ENCODE assay signal across 31 cellular contexts in genomic region chr3:195835791-195836190, GRCh38. TPM values are rescaled to one million over a fixed set of nuclear protein-coding genes. Genes with fewer than 3 reads are reported as not detected.
"Had no signal": no experiment of that assay in that cellular context is flagged by ENCODE, and none has a peak within 500 bp of the region (broad histone marks: within the 10 kb centered on the region; RNA-seq: fewer than 3 reads in every experiment).

No MANE protein-coding gene starts in this region.

- H3K4me1 Mint-ChIP-seq: naive thymus-derived CD4-positive, alpha-beta T cell had no signal

- H3K9me3 Mint-ChIP-seq: naive thymus-derived CD4-positive, alpha-beta T cell had no signal

- H3K36me3 ChIP-seq: esophagus muscularis mucosa, gastroesophageal sphincter, sigmoid colon, stomach, thoracic aorta had no signal

- H3K4me1 ChIP-seq: esophagus muscularis mucosa, gastroesophageal sphincter, parathyroid adenoma, psoas muscle, sigmoid colon had no signal

- H3K36me3 Mint-ChIP-seq: naive thymus-derived CD4-positive, alpha-beta T cell had no signal

- H3K27ac Mint-ChIP-seq: nephron progenitor cell had no signal

- H3K4me3 Mint-ChIP-seq: naive thymus-derived CD4-positive, alpha-beta T cell; nephron progenitor cell had no signal

- H3K27me3 ChIP-seq: dorsolateral prefrontal cortex, hepatocyte had no signal

- H3K9ac ChIP-seq: parathyroid adenoma had no signal

- H3K27ac ChIP-seq: epithelial cell of prostate, esophagus muscularis mucosa, gastroesophageal sphincter, hepatocyte, parathyroid adenoma, psoas muscle, sigmoid colon, skin epidermis, stomach, thoracic aorta had no signal

- H3K4me3 ChIP-seq: dorsolateral prefrontal cortex, esophagus muscularis mucosa, gastroesophageal sphincter, hepatocyte, lung, psoas muscle, sigmoid colon, skin epidermis, stomach, thoracic aorta had no signal

- H3K9me3 ChIP-seq: esophagus muscularis mucosa, gastroesophageal sphincter, psoas muscle, sigmoid colon, stomach, thoracic aorta had no signal

- ATAC-seq: gastroesophageal sphincter; left cardiac atrium; left ventricle myocardium superior; naive thymus-derived CD4-positive, alpha-beta T cell had no signal

- DNase-seq: central memory CD4-positive, alpha-beta T cell; cortex of kidney; dorsolateral prefrontal cortex; effector memory CD4-positive, alpha-beta T cell; foreskin fibroblast; head of caudate nucleus; kidney; left cardiac atrium; left ventricle myocardium superior; mesenchymal stem cell; midbrain; naive thymus-derived CD4-positive, alpha-beta T cell; nephron progenitor cell; retina; sigmoid colon; stimulated activated CD4-positive, alpha-beta T cell treated with anti-CD3 and anti-CD28 coated beads, Interleukin-2, amount 100 ng/mL, for 24 hours; stimulated activated CD4-positive, alpha-beta T cell treated with anti-CD3 and anti-CD28 coated beads, Interleukin-4, amount 100 ng/mL, for 4 hours; stimulated activated naive CD4-positive, alpha-beta T cell; stomach; substantia nigra; trophoblast cell had no signal

RNA-seq across cellular contexts. Expression of gene MUC4, which starts 24.1 kb away (rescaled TPM):
- total RNA-seq: chondrocyte, left cardiac atrium, left ventricle myocardium superior, thoracic aorta had no signal
